ENCODE assay signal across 13 cellular contexts in genomic region chr6:38552136-38552535, GRCh38.
A peak's percentile ranks its signal among the peaks of the same experiment; 100 is the strongest.
DNase-seq lines count a peak whose midpoint lies in the region; ATAC-seq, FAIRE-seq and TF ChIP-seq lines count a peak whose summit lies in the region.
"Had no signal": no experiment of that assay in that cellular context is flagged by ENCODE, and none has a peak within 500 bp of the region (broad histone marks: within the 10 kb centered on the region; RNA-seq: fewer than 3 reads in every experiment).

No MANE protein-coding gene starts in this region.

- WGBS in esophagus squamous epithelium, 2 donors: 71 to 86% methylated on average over 3 of the region's 3 CpGs

- peak; percentile 81 for ATAC-seq in GM21529 (IDR thresholded peaks at IDR 0.05; ENCODE audit: unreplicated experiment)

- no peaks in the 10 kb centered on the region for H3K27me3 ChIP-seq in esophagus squamous epithelium

- no peaks in the 10 kb centered on the region for H3K4me1 ChIP-seq in esophagus squamous epithelium

- TF ChIP-seq POLR2A in GM12892 (IDR thresholded peaks at IDR 0.05; ENCODE audit: low read depth, low read length) (no peak), esophagus squamous epithelium (IDR thresholded peaks at IDR 0.05) (no peak)

- no peak overlapping the region for H3K4me3 ChIP-seq in esophagus squamous epithelium
- H3K4me3 ChIP-seq: skin epidermis had no signal

- FAIRE-seq in GM12892 (lab: Jason Lieb, UNC): peak; percentile 87
- FAIRE-seq: TTC549 had no signal

- peaks cover 0 to 4% (median 0%) of the 10 kb centered on the region in 3 donors for H3K36me3 ChIP-seq in esophagus squamous epithelium

- H3K9me3 ChIP-seq in esophagus squamous epithelium: no peaks in the 10 kb centered on the region

- intact Hi-C loops in esophagus squamous epithelium (cut with DNase I): no loop called here

- peak; percentile 14 for DNase-seq in GM12892 (ENCODE audit: insufficient read length)
- DNase-seq in KBM-7: peak; percentile 86
- DNase-seq in germinal center (ENCODE audit: low spot score): peak; percentile 81
- no peak for DNase-seq in activated gamma-delta T cell treated with Interleukin-2 at 50 U/mL for 16 hours
- no peak for DNase-seq in AG08395 (ENCODE audit: low spot score)
- DNase-seq in NCI-H187 treated with DMSO at 0.1 percent for 48 hours (lab: John Stamatoyannopoulos, UW): no peak
- DNase-seq in esophagus squamous epithelium (lab: John Stamatoyannopoulos, UW): no peak
- DNase-seq: activated gamma-delta T cell, foreskin melanocyte, NCI-H2171 treated with DMSO at 0.1 percent for 48 hours had no signal

- no peak overlapping the region for H3K27ac ChIP-seq in esophagus squamous epithelium
- H3K27ac ChIP-seq: skin epidermis had no signal

- in situ Hi-C loops in KBM-7 (cut with MboI; ENCODE audit: low pct_unique_long_range_greater_than_20kb, low sequenced_read_pairs): no loop called here

- no peak for TF ChIP-seq CTCF in esophagus squamous epithelium (IDR thresholded peaks at IDR 0.05)

Comparison
In these comparisons a context has a peak if more than half of its experiments do, and no peak if none do; other contexts are left out.
1. DNase-seq: peak in GM12892 (single experiment), KBM-7 (single experiment) and germinal center (single experiment); none in activated gamma-delta T cell treated with Interleukin-2 at 50 U/mL for 16 hours (single experiment), AG08395 (single experiment), NCI-H187 treated with DMSO at 0.1 percent for 48 hours (single experiment) and esophagus squamous epithelium (single experiment).